Comparison of ENCODE assay signal across 8 cellular contexts in genomic region chr11:101436511-101437142, GRCh38.
DNase-seq lines count a peak whose midpoint lies in the region; ATAC-seq and TF ChIP-seq lines count a peak whose summit lies in the region.

No MANE protein-coding gene starts in this region.

- peaks cover 11% of the 10 kb centered on the region for H3K4me1 ChIP-seq in lower lobe of right lung

- no peak overlapping the region for H3K27ac ChIP-seq in brain microvascular endothelial cell
- H3K27ac ChIP-seq in lower lobe of right lung, result no peak overlapping the region

- H3K27me3 ChIP-seq in brain microvascular endothelial cell (replicated peaks), result no peaks in the 10 kb centered on the region
- H3K27me3 ChIP-seq in lower lobe of right lung (ENCODE audit: low read depth), result no peaks in the 10 kb centered on the region

- intact Hi-C loops in lower lobe of right lung (cut with DNase I), result no loop called here

- TF ChIP-seq CTCF in brain microvascular endothelial cell (IDR thresholded peaks at IDR 0.05; ENCODE audit: low read depth, low read length, missing control alignments) (peak; percentile 88), lower lobe of right lung (IDR thresholded peaks at IDR 0.05) (peak; percentile 55)

- in situ Hi-C loops in brain microvascular endothelial cell (cut with HindIII; ENCODE audit: low pct_ligation_motif_present, low sequenced_read_pairs), result no loop called here

- DNase-seq in Ammon's horn (ENCODE audit: low spot score) (peak; percentile 55), NCI-H1417 treated with DMSO at 0.1 percent for 48 hours (lab: John Stamatoyannopoulos, UW) (peak; percentile 58), brain microvascular endothelial cell (peak; percentile 45), lower lobe of right lung (no peak), NOMO-1 treated with DMSO at 0.1 percent for 48 hours (lab: John Stamatoyannopoulos, UW; ENCODE audit: unreplicated experiment) (no peak), middle frontal gyrus (ENCODE audit: extremely low spot score, low spot score) (no peak)

- H3K4me3 ChIP-seq in brain microvascular endothelial cell (ENCODE audit: low read depth, low read length) (no peak overlapping the region), lower lobe of right lung (no peak overlapping the region)

- H3K36me3 ChIP-seq in brain microvascular endothelial cell (replicated peaks) (no peaks in the 10 kb centered on the region), lower lobe of right lung (no peaks in the 10 kb centered on the region)

- ATAC-seq in GM18870 (IDR thresholded peaks at IDR 0.05; ENCODE audit: unreplicated experiment) (peak; percentile 47), lower lobe of right lung (peak in 1 of 2 donors; percentile 45), GM19455 (IDR thresholded peaks at IDR 0.05; ENCODE audit: unreplicated experiment) (no peak)

- H3K9me3 ChIP-seq in lower lobe of right lung, result no peaks in the 10 kb centered on the region

Comparison
In these comparisons a context has a peak if more than half of its experiments do, and no peak if none do; other contexts are left out.
1. DNase-seq: peak in Ammon's horn (single experiment), NCI-H1417 treated with DMSO at 0.1 percent for 48 hours (single experiment) and brain microvascular endothelial cell (single experiment); none in lower lobe of right lung (single experiment), NOMO-1 treated with DMSO at 0.1 percent for 48 hours (single experiment) and middle frontal gyrus (single experiment).